8 cellular contexts compared by ENCODE assay signal in the genomic region with DNA sequence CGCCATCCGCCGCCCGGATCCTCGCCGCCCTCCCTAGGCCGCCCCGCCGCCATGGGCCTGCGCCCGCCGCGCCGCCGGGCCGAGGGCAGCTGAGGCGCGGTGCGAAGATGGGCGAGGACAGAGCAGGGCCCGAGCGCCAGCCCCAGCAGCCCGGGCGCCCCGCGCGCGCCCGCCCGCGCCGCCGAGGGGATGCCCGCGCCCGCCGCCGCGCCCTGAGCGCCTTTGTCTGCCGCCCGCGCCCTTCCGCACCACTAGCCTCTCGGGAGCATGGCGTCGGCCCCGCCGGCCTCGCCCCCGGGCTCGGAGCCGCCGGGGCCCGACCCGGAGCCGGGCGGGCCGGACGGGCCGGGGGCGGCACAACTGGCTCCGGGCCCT. TPM values are rescaled to one million over a fixed set of nuclear protein-coding genes. Genes with fewer than 3 reads are reported as not detected.
DNase-seq lines count a peak whose midpoint lies in the region; ATAC-seq and TF ChIP-seq lines count a peak whose summit lies in the region.

No MANE protein-coding gene starts in this region.

- H3K27ac Mint-ChIP-seq in natural killer cell = peak overlapping the region; percentile 89 to 91

- H3K36me3 Mint-ChIP-seq in natural killer cell = no peaks in the 10 kb centered on the region

- ATAC-seq in GM21786 (IDR thresholded peaks at IDR 0.05; ENCODE audit: unreplicated experiment) = peak; percentile 27
- ATAC-seq in natural killer cell = peak; percentile 58 to 77 (median 70)

- DNase-seq in GM12865 (ENCODE audit: low read depth) (no peak), NCI-H69 (lab: John Stamatoyannopoulos, UW) (peak; percentile 79), choroid plexus epithelial cell (ENCODE audit: low read depth) (no peak), natural killer cell (no peak), GM10266 (ENCODE audit: extremely low spot score) (no peak), ecto neural progenitor cell (ENCODE audit: low spot score) (no peak), DMS114 treated with DMSO at 0.1 percent for 48 hours (lab: John Stamatoyannopoulos, UW; ENCODE audit: unreplicated experiment) (no peak)

- no peaks in the 10 kb centered on the region for H3K9me3 Mint-ChIP-seq in natural killer cell

- intact Hi-C loops in natural killer cell (cut with micrococcal nuclease) = loop anchor here (1.0 to 2.0 kb wide), 2 partner anchors 33 to 164 kb away; no protein-coding TSS in a partner anchor

- H3K4me3 Mint-ChIP-seq in natural killer cell = peak overlapping the region; percentile 92

- H3K27me3 Mint-ChIP-seq in natural killer cell (ENCODE audit: low read depth in 2 of 2) = peaks cover 0 to 3% of the 10 kb centered on the region in 2 donors

- peak overlapping the region; percentile 76; the same call in 1 of the 2 replicates for H3K4me3 ChIP-seq in GM12865 (ENCODE audit: low read depth, low read length)
- H3K4me3 ChIP-seq in choroid plexus epithelial cell (ENCODE audit: low read depth, low read length) = peak overlapping the region; percentile 69

- TF ChIP-seq CTCF in GM12865 (IDR thresholded peaks at IDR 0.05; ENCODE audit: insufficient read depth, low read depth, low read length, missing control alignments) = no peak
- no peak for TF ChIP-seq CTCF in choroid plexus epithelial cell (conservative IDR thresholded peaks at IDR 0.05; ENCODE audit: low read depth, low read length)
- no peak for TF ChIP-seq CTCF in natural killer cell (IDR thresholded peaks at IDR 0.05)
- no peak for TF ChIP-seq CTCF in GM10266 (IDR thresholded peaks at IDR 0.05; ENCODE audit: control insufficient read depth, insufficient read depth, low read depth, missing control alignments)

- H3K4me1 Mint-ChIP-seq in natural killer cell = peaks cover 28 to 36% of the 10 kb centered on the region in 2 donors

RNA-seq across cellular contexts. Expression of a gene that starts 0.3 kb away (rescaled TPM):
- 10 to 100 TPM; 51.0 to 61.2 (median 55.3) TPM for total RNA-seq in natural killer cell

RNA-seq across cellular contexts. Expression of a gene that starts 24.0 kb away (rescaled TPM):
- total RNA-seq in natural killer cell = 10 to 100 TPM in 2 of 3 donors, 1 to 10 TPM in 1; 9.5 to 13.0 (median 12.9) TPM

RNA-seq across cellular contexts. Expression of a gene that starts 28.7 kb away (rescaled TPM):
- 10 to 100 TPM; 10.7 to 27.4 (median 25.4) TPM for total RNA-seq in natural killer cell

RNA-seq across cellular contexts. Expression of a gene that starts 43.9 kb away (rescaled TPM):
- 10 to 100 TPM; 48.0 to 66.7 (median 54.2) TPM for total RNA-seq in natural killer cell

RNA-seq across cellular contexts. Expression of a gene that starts 55.4 kb away (rescaled TPM):
- total RNA-seq in natural killer cell = 10 to 100 TPM; 33.9 to 38.9 (median 37.5) TPM
